In genomic region chr6:121504227-121504626, GRCh38 we compare ENCODE assay signal across 11 cellular contexts.
A peak's percentile ranks its signal among the peaks of the same experiment; 100 is the strongest.
DNase-seq lines count a peak whose midpoint lies in the region; ATAC-seq, FAIRE-seq and TF ChIP-seq lines count a peak whose summit lies in the region.
"Had no signal": no experiment of that assay in that cellular context is flagged by ENCODE, and none has a peak within 500 bp of the region (broad histone marks: within the 10 kb centered on the region; RNA-seq: fewer than 3 reads in every experiment).

No MANE protein-coding gene starts in this region.

- intact Hi-C loops in right cardiac atrium (cut with DNase I) = no loop called here

- H3K9me3 Mint-ChIP-seq in glutamatergic neuron (ENCODE audit: unreplicated experiment) = no peaks in the 10 kb centered on the region

- TF ChIP-seq POLR2A in A549 (IDR thresholded peaks at IDR 0.05; ENCODE audit: low read length) = no peak

- no peaks in the 10 kb centered on the region for H3K36me3 ChIP-seq in HEK293 (ENCODE audit: control insufficient read depth in 2 of 2, insufficient read depth in 1 of 2, low read length in 2 of 2)

- 0% methylated on average over 1 of the region's 1 CpG for WGBS in A549 (ENCODE audit: missing lambda C conversion rate)
- WGBS in right cardiac atrium = 38% methylated on average over 1 of the region's 1 CpG

- no peaks in the 10 kb centered on the region for H3K36me3 Mint-ChIP-seq in glutamatergic neuron (ENCODE audit: unreplicated experiment)

- CTCF ChIA-PET in A549 (lab: Yijun Ruan, JAX) = interaction anchor here (0.9 kb wide), 1 partner anchor 345 kb away, joined by 4 read pairs; no protein-coding TSS in a partner anchor
- CTCF ChIA-PET in HEK293 (lab: Yijun Ruan, JAX) = interaction anchor here (1.2 kb wide), 1 partner anchor 33 kb away, joined by 3 read pairs; no protein-coding TSS in a partner anchor

- no peak overlapping the region for H3K27ac Mint-ChIP-seq in glutamatergic neuron (ENCODE audit: unreplicated experiment)

- peak; percentile 92 to 94; a peak in 4 of 5 replicates for TF ChIP-seq EP300 in A549 (IDR thresholded peaks at IDR 0.05)

- H3K4me1 Mint-ChIP-seq in glutamatergic neuron (ENCODE audit: low read depth, unreplicated experiment) = no peaks in the 10 kb centered on the region

- TF ChIP-seq CTCF in A549 (IDR thresholded peaks at IDR 0.05) = no peak
- no peak for TF ChIP-seq CTCF in HEK293 (tag by site-specific recombination; IDR thresholded peaks at IDR 0.05)
- no peak for TF ChIP-seq CTCF in foreskin fibroblast (IDR thresholded peaks at IDR 0.05; ENCODE audit: low read depth, low read length)
- TF ChIP-seq CTCF in glutamatergic neuron (IDR thresholded peaks at IDR 0.05; ENCODE audit: partially characterized antibody, unreplicated experiment) = no peak

- H3K9me3 ChIP-seq in A549 (no peaks in the 10 kb centered on the region), HEK293 (ENCODE audit: control insufficient read depth, insufficient read depth, low read depth, low read length) (no peaks in the 10 kb centered on the region), right cardiac atrium (ENCODE audit: control insufficient read depth, low read length) (no peaks in the 10 kb centered on the region)

- FAIRE-seq in A549 (lab: Jason Lieb, UNC) = peak; percentile 18

- POLR2A ChIA-PET in A549 (lab: Yijun Ruan, JAX) (interaction anchor here (0.9 to 1.1 kb wide), 2 partner anchors 18 to 68 kb away, joined by 3 read pairs; no protein-coding TSS in a partner anchor), HEK293 (lab: Yijun Ruan, JAX) (no interaction called here)

- peak overlapping the region; percentile 86 to 90 for H3K27ac ChIP-seq in A549
- H3K27ac ChIP-seq in HEK293 (ENCODE audit: extremely low read depth, low read depth, low read length) = no peak overlapping the region
- no peak overlapping the region for H3K27ac ChIP-seq in right cardiac atrium (ENCODE audit: low read length)
- H3K27ac ChIP-seq: C4-2B had no signal

- no peaks in the 10 kb centered on the region for H3K27me3 Mint-ChIP-seq in glutamatergic neuron (ENCODE audit: unreplicated experiment)

- DNase-seq in A549 (ENCODE audit: low read depth in 1 of 2, low spot score in 1 of 2) = peak; percentile 36 to 94
- DNase-seq in RKO (ENCODE audit: low spot score) = peak; percentile 39
- peak; percentile 82 to 86 for DNase-seq in foreskin fibroblast
- no peak for DNase-seq in glutamatergic neuron
- DNase-seq in right cardiac atrium = no peak
- DNase-seq in DMS 273 (lab: John Stamatoyannopoulos, UW; ENCODE audit: unreplicated experiment) = no peak
- DNase-seq: activated CD4-positive, alpha-beta T cell treated with anti-CD3 and anti-CD28 coated beads, Interleukin-2, amount 50 U/mL, for 48 hours; NCI-H1105 treated with DMSO at 0.1 percent for 48 hours had no signal

- H3K4me3 ChIP-seq in A549 (no peak overlapping the region), HEK293 (ENCODE audit: low read depth, low read length) (no peak overlapping the region), foreskin fibroblast (ENCODE audit: low read depth in 1 of 2, low read length in 2 of 2) (no peak overlapping the region), right cardiac atrium (ENCODE audit: low read length) (no peak overlapping the region)

- H3K4me2 ChIP-seq in A549 = peak overlapping the region; percentile 71

- peak; percentile 94 to 99 for ATAC-seq in A549
- no peak for ATAC-seq in HG03571 (IDR thresholded peaks at IDR 0.05; ENCODE audit: unreplicated experiment)
- no peak for ATAC-seq in right cardiac atrium

- TF ChIP-seq RAD21 in A549 (conservative IDR thresholded peaks at IDR 0.05 in 1 of 2, IDR thresholded peaks at IDR 0.05 in 1 of 2) = peak in 1 of 2 experiments; percentile 52; a peak in 2 of 5 replicates

- peaks cover 63% of the 10 kb centered on the region for H3K4me1 ChIP-seq in A549
- H3K4me1 ChIP-seq in HEK293 (ENCODE audit: control insufficient read depth, insufficient read depth, low read length) = no peaks in the 10 kb centered on the region
- H3K4me1 ChIP-seq in right cardiac atrium (ENCODE audit: control insufficient read depth, insufficient read depth, low read length) = no peaks in the 10 kb centered on the region

- no peak overlapping the region for H3K4me3 Mint-ChIP-seq in glutamatergic neuron (ENCODE audit: unreplicated experiment)

- H3K27me3 ChIP-seq in right cardiac atrium (ENCODE audit: control insufficient read depth, insufficient read depth) = no peaks in the 10 kb centered on the region

TF ChIP-seq in A549, 52 proteins besides CTCF, POLR2A, EP300 and RAD21:
- no peak for TF ChIP-seq FOSL2 (IDR thresholded peaks at IDR 0.05)
- peak; percentile 87 for TF ChIP-seq FOSL2 (CRISPR knock-in tag; IDR thresholded peaks at IDR 0.05)
- peak; percentile 77 to 85 for TF ChIP-seq CEBPB (IDR thresholded peaks at IDR 0.05)
- TF ChIP-seq MAX (IDR thresholded peaks at IDR 0.05) = peak; percentile 44; the same call in 1 of the 2 replicates
- TF ChIP-seq ATOH8 (CRISPR knock-in tag; IDR thresholded peaks at IDR 0.05; ENCODE audit: low read depth) = no peak
- TF ChIP-seq BCL3 (IDR thresholded peaks at IDR 0.05) = peak; percentile 76; the same call in 2 of the 3 replicates
- TF ChIP-seq HDAC2 (IDR thresholded peaks at IDR 0.05) = no peak
- peak; percentile 32; the same call in 1 of the 2 replicates for TF ChIP-seq HES2 (IDR thresholded peaks at IDR 0.05)
- no peak for TF ChIP-seq MAZ (IDR thresholded peaks at IDR 0.05; ENCODE audit: borderline replicate concordance, low read depth, low read length)
- peak; percentile 85 for TF ChIP-seq JUNB (IDR thresholded peaks at IDR 0.05)
- peak; percentile 92 for TF ChIP-seq GATA3 (IDR thresholded peaks at IDR 0.05; ENCODE audit: borderline replicate concordance)
- TF ChIP-seq JUN (IDR thresholded peaks at IDR 0.05) = peak; percentile 88 to 92

TF ChIP-seq in HEK293, 187 proteins besides CTCF, POLR2A, EP300 and RAD21:
- TF ChIP-seq AEBP2 (tag by site-specific recombination; IDR thresholded peaks at IDR 0.05; ENCODE audit: borderline replicate concordance) = no peak
- TF ChIP-seq ZNF571 (tag by site-specific recombination; IDR thresholded peaks at IDR 0.05) = no peak
- no peak for TF ChIP-seq ZNF548 (tag by site-specific recombination; IDR thresholded peaks at IDR 0.05)
- TF ChIP-seq ZNF629 (tag by site-specific recombination; IDR thresholded peaks at IDR 0.05) = 0 out of 2 replicates have a peak, but pooled peaks have one; percentile 21
TF ChIP-seq in HEK293: peak in this region for 1.

Comparison
In these comparisons a context has a peak if more than half of its experiments do, and no peak if none do; other contexts are left out.
1. ATAC-seq: peak in A549 (2 of 2); none in HG03571 (single experiment) and right cardiac atrium (0 of 2).
2. DNase-seq: peak in A549 (2 of 2), RKO (single experiment) and foreskin fibroblast (2 of 2); none in glutamatergic neuron (single experiment), right cardiac atrium (0 of 3) and DMS 273 (single experiment).
3. H3K27ac ChIP-seq: peak in A549 (2 of 2); none in HEK293 (single experiment) and right cardiac atrium (single experiment).